In genomic region chr1:161209790-161210409, GRCh38 we compare ENCODE assay signal across 8 cellular contexts. TPM values are rescaled to one million over a fixed set of nuclear protein-coding genes. Genes with fewer than 3 reads are reported as not detected.
DNase-seq lines count a peak whose midpoint lies in the region; ATAC-seq and TF ChIP-seq lines count a peak whose summit lies in the region.

No MANE protein-coding gene starts in this region.

- no peaks in the 10 kb centered on the region for H3K9me3 Mint-ChIP-seq in activated naive CD8-positive, alpha-beta T cell treated with anti-CD3 and anti-CD28 coated beads for 36 hours

- peak; percentile 77 to 87 (median 85) for ATAC-seq in psoas muscle
- ATAC-seq in HG02981 (IDR thresholded peaks at IDR 0.05; ENCODE audit: unreplicated experiment): no peak

- peaks cover 29% of the 10 kb centered on the region for H3K4me1 ChIP-seq in psoas muscle

- H3K27me3 Mint-ChIP-seq in activated naive CD8-positive, alpha-beta T cell treated with anti-CD3 and anti-CD28 coated beads for 36 hours: no peaks in the 10 kb centered on the region

- peaks cover 34% of the 10 kb centered on the region for H3K4me1 Mint-ChIP-seq in activated naive CD8-positive, alpha-beta T cell treated with anti-CD3 and anti-CD28 coated beads for 36 hours

- H3K9me3 ChIP-seq in psoas muscle: no peaks in the 10 kb centered on the region

- H3K27ac ChIP-seq in psoas muscle: no peak overlapping the region

- peak; percentile 80 for TF ChIP-seq CTCF in GM20000 (IDR thresholded peaks at IDR 0.05; ENCODE audit: extremely low read depth, missing control alignments)
- TF ChIP-seq CTCF in psoas muscle (IDR thresholded peaks at IDR 0.05): peak; percentile 75

- DNase-seq in Ammon's horn (ENCODE audit: low spot score) (peak; percentile 83), GM20000 (ENCODE audit: low spot score) (peak; percentile 73), NCI-H1105 (lab: John Stamatoyannopoulos, UW) (peak; percentile 55), SW480 (ENCODE audit: low spot score) (peak; percentile 70), cardiac septum (ENCODE audit: low spot score) (peak; percentile 88), psoas muscle (peak; percentile 73 to 86)
- DNase-seq in activated naive CD8-positive, alpha-beta T cell treated with anti-CD3 and anti-CD28 coated beads for 36 hours: peak; percentile 73

- H3K27me3 ChIP-seq in psoas muscle (ENCODE audit: insufficient read depth in 3 of 3, low read length in 2 of 3): no peaks in the 10 kb centered on the region

- no peak overlapping the region for H3K4me3 ChIP-seq in psoas muscle

- H3K27ac Mint-ChIP-seq in activated naive CD8-positive, alpha-beta T cell treated with anti-CD3 and anti-CD28 coated beads for 36 hours: peak overlapping the region; percentile 71

- peaks cover 24 to 99% of the 10 kb centered on the region in 2 donors for H3K36me3 ChIP-seq in psoas muscle (ENCODE audit: insufficient read depth in 1 of 2, low read depth in 1 of 2)

- no peak overlapping the region for H3K4me3 Mint-ChIP-seq in activated naive CD8-positive, alpha-beta T cell treated with anti-CD3 and anti-CD28 coated beads for 36 hours

- WGBS in psoas muscle, 3 donors: 38 to 46% (median 44%) methylated on average over 11 of the region's 11 CpGs

- intact Hi-C loops in cardiac septum (cut with DNase I) (no loop called here), psoas muscle (cut with DNase I) (loop anchor here in 1 of 2 donors (5.0 kb wide), 1 partner anchor 172 kb away; no protein-coding TSS in a partner anchor)

- H3K36me3 Mint-ChIP-seq in activated naive CD8-positive, alpha-beta T cell treated with anti-CD3 and anti-CD28 coated beads for 36 hours: peaks cover 39% of the 10 kb centered on the region

RNA-seq across cellular contexts. Expression of gene FCER1G, which starts 5.2 kb away (rescaled TPM):
- total RNA-seq in activated naive CD8-positive, alpha-beta T cell treated with anti-CD3 and anti-CD28 coated beads for 36 hours: 1 to 10 TPM; 1.2 to 3.0 TPM
- total RNA-seq in cardiac septum: 11.4 TPM
- total RNA-seq in psoas muscle: 10 to 100 TPM in 2 of 4 donors, 1 to 10 TPM in 2; 3.3 to 11.3 (median 9.7) TPM
- polyA plus RNA-seq in psoas muscle: 10 to 100 TPM in 2 of 3 donors, 1 to 10 TPM in 1; 8.3 to 23.5 (median 12.4) TPM

RNA-seq across cellular contexts. Expression of gene NDUFS2, which starts 7.7 kb away (rescaled TPM):
- 10 to 100 TPM; 87.7 to 95.8 TPM for total RNA-seq in activated naive CD8-positive, alpha-beta T cell treated with anti-CD3 and anti-CD28 coated beads for 36 hours
- total RNA-seq in cardiac septum (253 TPM), psoas muscle (100 to 1,000 TPM; 204 to 336 (median 272) TPM)
- 100 to 1,000 TPM; 207 to 270 (median 232) TPM for polyA plus RNA-seq in psoas muscle

RNA-seq across cellular contexts. Expression of gene ADAMTS4, which starts 11.0 kb away (rescaled TPM):
- 1 to 10 TPM; 2.5 to 3.8 TPM for total RNA-seq in activated naive CD8-positive, alpha-beta T cell treated with anti-CD3 and anti-CD28 coated beads for 36 hours
- total RNA-seq in cardiac septum (24.0 TPM), psoas muscle (1 to 10 TPM; 1.3 to 8.9 (median 5.2) TPM)
- 1 to 10 TPM in 1 of 3 donors, under 1 TPM in 2; 0.88 to 1.3 (median 0.92) TPM for polyA plus RNA-seq in psoas muscle

RNA-seq across cellular contexts. Expression of gene APOA2, which starts 13.5 kb away (rescaled TPM):
- not detected for total RNA-seq in activated naive CD8-positive, alpha-beta T cell treated with anti-CD3 and anti-CD28 coated beads for 36 hours
- not detected for total RNA-seq in cardiac septum
- total RNA-seq in psoas muscle: under 1 TPM in 1 of 4 donors, not detected in 3; 0.86 TPM
- polyA plus RNA-seq in psoas muscle: not detected

RNA-seq across cellular contexts. Expression of gene TOMM40L, which starts 16.0 kb away (rescaled TPM):
- total RNA-seq in activated naive CD8-positive, alpha-beta T cell treated with anti-CD3 and anti-CD28 coated beads for 36 hours: 10 to 100 TPM; 26.3 to 26.4 TPM
- total RNA-seq in cardiac septum (34.1 TPM), psoas muscle (10 to 100 TPM; 10.0 to 39.2 (median 27.5) TPM)
- polyA plus RNA-seq in psoas muscle: 10 to 100 TPM; 26.4 to 38.3 (median 32.4) TPM
